In genomic region chr21:45318556-45319341, GRCh38 we compare ENCODE assay signal across 11 cellular contexts. TPM values are rescaled to one million over a fixed set of nuclear protein-coding genes. Genes with fewer than 3 reads are reported as not detected.
A peak's percentile ranks its signal among the peaks of the same experiment; 100 is the strongest.
DNase-seq lines count a peak whose midpoint lies in the region; ATAC-seq, FAIRE-seq and TF ChIP-seq lines count a peak whose summit lies in the region.
"Had no signal": no experiment of that assay in that cellular context is flagged by ENCODE, and none has a peak within 500 bp of the region (broad histone marks: within the 10 kb centered on the region; RNA-seq: fewer than 3 reads in every experiment).

No MANE protein-coding gene starts in this region.

- H3K4me3 ChIP-seq in Caco-2 (ENCODE audit: low read depth, low read length): no peak overlapping the region
- H3K4me3 ChIP-seq in cardiac muscle cell: no peak overlapping the region
- no peak overlapping the region for H3K4me3 ChIP-seq in pancreas

- peak in 3 of 4 donors; percentile 9 to 30 (median 22) for ATAC-seq in pancreas
- ATAC-seq in HG02885 (IDR thresholded peaks at IDR 0.05; ENCODE audit: poor library complexity, unreplicated experiment): no peak

- H3K9me3 Mint-ChIP-seq in Caco-2 (ENCODE audit: unreplicated experiment): no peaks in the 10 kb centered on the region
- H3K9me3 Mint-ChIP-seq: CD8-positive, alpha-beta memory T cell had no signal

- peak; percentile 93 to 97 for DNase-seq in Caco-2
- peak; percentile 76 for DNase-seq in SW480 (ENCODE audit: low spot score)
- DNase-seq in cardiac muscle cell (ENCODE audit: low read depth in 1 of 2, low spot score in 1 of 2): peak in 1 of 2 donors; percentile 43
- DNase-seq in pancreas: peak in 5 of 6 donors; percentile 27 to 64 (median 59)
- DNase-seq in activated gamma-delta T cell (lab: John Stamatoyannopoulos, UW): no peak
- no peak for DNase-seq in activated naive CD4-positive, alpha-beta T cell treated with anti-CD3 and anti-CD28 coated beads, Interleukin-2, amount 50 U/mL, for 16 hours
- no peak for DNase-seq in activated CD8-positive, alpha-beta memory T cell treated with anti-CD3 and anti-CD28 coated beads, Interleukin-2, amount 50 U/mL, for 4 hours
- DNase-seq: CD8-positive, alpha-beta memory T cell had no signal

- H3K27me3 Mint-ChIP-seq in Caco-2 (ENCODE audit: insufficient read depth, unreplicated experiment): no peaks in the 10 kb centered on the region
- H3K27me3 Mint-ChIP-seq: activated naive CD8-positive, alpha-beta T cell had no signal

- no peaks in the 10 kb centered on the region for H3K36me3 ChIP-seq in Caco-2 (ENCODE audit: control insufficient read depth, insufficient read depth, low read length)
- no peaks in the 10 kb centered on the region for H3K36me3 ChIP-seq in cardiac muscle cell
- H3K36me3 ChIP-seq in pancreas: no peaks in the 10 kb centered on the region

- H3K27me3 ChIP-seq in Caco-2 (replicated peaks; ENCODE audit: control insufficient read depth, insufficient read depth, low read length) (no peaks in the 10 kb centered on the region), cardiac muscle cell (no peaks in the 10 kb centered on the region), pancreas (no peaks in the 10 kb centered on the region)

- 57 to 59% methylated on average over 21 to 22 of the region's 22 CpGs for WGBS in pancreas, 2 donors

- CTCF ChIA-PET in Caco-2 (lab: Charles Lee): no interaction called here

- H3K9me3 ChIP-seq in Caco-2: no peaks in the 10 kb centered on the region
- H3K9me3 ChIP-seq in cardiac muscle cell (ENCODE audit: low read depth): no peaks in the 10 kb centered on the region
- no peaks in the 10 kb centered on the region for H3K9me3 ChIP-seq in pancreas

- intact Hi-C loops in Caco-2 (cut with micrococcal nuclease; ENCODE audit: unreplicated experiment) (loop anchor here (5.0 kb wide), 1 partner anchor 39 kb away; no protein-coding TSS in a partner anchor), pancreas (cut with DNase I) (no loop called here)

- TF ChIP-seq CTCF in Caco-2 (IDR thresholded peaks at IDR 0.05; ENCODE audit: insufficient read depth in 1 of 2, low read depth in 1 of 2, low read length in 1 of 2, severe bottlenecking in 1 of 2, unreplicated experiment in 1 of 2) (no peak), cardiac muscle cell (IDR thresholded peaks at IDR 0.05; ENCODE audit: low read depth, low read length) (no peak), pancreas (IDR thresholded peaks at IDR 0.05) (no peak)

- peaks cover 9% of the 10 kb centered on the region for H3K36me3 Mint-ChIP-seq in Caco-2 (ENCODE audit: insufficient read depth, unreplicated experiment)
- H3K36me3 Mint-ChIP-seq: activated naive CD8-positive, alpha-beta T cell; CD8-positive, alpha-beta memory T cell had no signal

- FAIRE-seq in pancreas (lab: Jason Lieb, UNC): no peak
- FAIRE-seq: TTC549 had no signal

- peak overlapping the region; percentile 94 for H3K27ac ChIP-seq in cardiac muscle cell
- H3K27ac ChIP-seq in pancreas: peak overlapping the region in 3 of 4 donors; percentile 17 to 50 (median 44)

- H3K27ac Mint-ChIP-seq in Caco-2 (ENCODE audit: unreplicated experiment): peak overlapping the region; percentile 89
- H3K27ac Mint-ChIP-seq: activated naive CD8-positive, alpha-beta T cell; CD8-positive, alpha-beta memory T cell had no signal

- H3K4me3 Mint-ChIP-seq in Caco-2 (ENCODE audit: unreplicated experiment): peak overlapping the region; percentile 35
- H3K4me3 Mint-ChIP-seq: activated naive CD8-positive, alpha-beta T cell; CD8-positive, alpha-beta memory T cell had no signal

- POLR2A ChIA-PET in Caco-2 (lab: Charles Lee): no interaction called here

- peaks cover 49% of the 10 kb centered on the region for H3K4me1 ChIP-seq in Caco-2
- H3K4me1 ChIP-seq in cardiac muscle cell (ENCODE audit: low read depth): peaks cover 20% of the 10 kb centered on the region
- H3K4me1 ChIP-seq in pancreas: no peaks in the 10 kb centered on the region

- peaks cover 12% of the 10 kb centered on the region for H3K4me1 Mint-ChIP-seq in Caco-2 (ENCODE audit: low read depth, unreplicated experiment)

- BruUV-seq in Caco-2 (replicated peaks; lab: Mats Ljungman, UMichigan): no TSS peak

RNA-seq across cellular contexts. Expression of gene POFUT2, which starts 31.1 kb away (rescaled TPM):
- total RNA-seq in Caco-2 (2022) (32.0 and 36.5 TPM in 2 replicates), cardiac muscle cell (39.6 and 46.1 TPM in 2 replicates), pancreas (10 to 100 TPM; 10.1 to 22.5 (median 13.5) TPM)
- polyA plus RNA-seq in cardiac muscle cell (46.8 and 50.4 TPM in 2 replicates), pancreas (10 to 100 TPM; 42.5 to 46.9 TPM)

Comparison
In these comparisons a context has a peak if more than half of its experiments do, and no peak if none do; other contexts are left out.
1. DNase-seq: peak in Caco-2 (2 of 2), SW480 (single experiment) and pancreas (5 of 6); none in activated gamma-delta T cell (single experiment), activated naive CD4-positive, alpha-beta T cell treated with anti-CD3 and anti-CD28 coated beads, Interleukin-2, amount 50 U/mL, for 16 hours (single experiment) and activated CD8-positive, alpha-beta memory T cell treated with anti-CD3 and anti-CD28 coated beads, Interleukin-2, amount 50 U/mL, for 4 hours (single experiment).